Comparison of ENCODE assay signal across 17 cellular contexts in genomic region chr2:191783416-191783815, GRCh38.
DNase-seq lines count a peak whose midpoint lies in the region; ATAC-seq, FAIRE-seq and TF ChIP-seq lines count a peak whose summit lies in the region.
"Had no signal": no experiment of that assay in that cellular context is flagged by ENCODE, and none has a peak within 500 bp of the region (broad histone marks: within the 10 kb centered on the region; RNA-seq: fewer than 3 reads in every experiment).

No MANE protein-coding gene starts in this region.

- H3K4me3 ChIP-seq in GM06990 (replicated peaks; ENCODE audit: low read depth, low read length) (no peak overlapping the region), right lobe of liver (no peak overlapping the region)
- H3K4me3 ChIP-seq: A549, colonic mucosa, gastroesophageal sphincter, prostate gland had no signal

- intact Hi-C loops in right lobe of liver (cut with DNase I) = no loop called here

- DNase-seq in GM06990 (ENCODE audit: extremely low read depth, insufficient read length) (peak; percentile 22), NAMALWA (ENCODE audit: low spot score) (peak; percentile 30), NCI-H748 (lab: John Stamatoyannopoulos, UW; ENCODE audit: unreplicated experiment) (no peak), D721Med (ENCODE audit: insufficient read length, low spot score) (no peak), right lobe of liver (no peak)
- no peak for DNase-seq in activated naive CD4-positive, alpha-beta T cell treated with Interleukin-2 at 50 U/mL for 16 hours
- DNase-seq: activated CD4-positive, alpha-beta T cell treated with anti-CD3 and anti-CD28 coated beads for 1 hour; activated naive CD4-positive, alpha-beta T cell; CD4-positive, alpha-beta memory T cell; colonic mucosa; stimulated activated naive CD4-positive, alpha-beta T cell treated with Interleukin-2 at 50 U/mL for 16 hours had no signal

- H3K36me3 ChIP-seq in GM06990 (ENCODE audit: control insufficient read depth, insufficient read depth, low read length) (no peaks in the 10 kb centered on the region), right lobe of liver (no peaks in the 10 kb centered on the region)
- H3K36me3 ChIP-seq: colonic mucosa, gastroesophageal sphincter, prostate gland had no signal

- no peak for FAIRE-seq in D721Med (lab: Jason Lieb, UNC)
- FAIRE-seq: A549 had no signal

- TF ChIP-seq POLR2A in right lobe of liver (IDR thresholded peaks at IDR 0.05) = no peak

- H3K27me3 ChIP-seq in GM06990 (replicated peaks; ENCODE audit: control insufficient read depth, insufficient read depth, low read length) (no peaks in the 10 kb centered on the region), right lobe of liver (no peaks in the 10 kb centered on the region)
- H3K27me3 ChIP-seq: colonic mucosa, gastroesophageal sphincter had no signal

- ATAC-seq in GM19351 (IDR thresholded peaks at IDR 0.05; ENCODE audit: unreplicated experiment) (peak; percentile 90), HG02885 (IDR thresholded peaks at IDR 0.05; ENCODE audit: poor library complexity, unreplicated experiment) (peak; percentile 75), right lobe of liver (no peak)
- ATAC-seq: A549, gastroesophageal sphincter, HCT116 had no signal

- TF ChIP-seq CTCF in GM06990 (IDR thresholded peaks at IDR 0.05; ENCODE audit: insufficient read depth, low read length, poor library complexity, severe bottlenecking) (no peak), D721Med (IDR thresholded peaks at IDR 0.05; ENCODE audit: insufficient read depth, missing control alignments) (no peak), right lobe of liver (IDR thresholded peaks at IDR 0.05) (no peak)

- no peak overlapping the region for H3K27ac ChIP-seq in right lobe of liver
- H3K27ac ChIP-seq: A549, colonic mucosa, gastroesophageal sphincter, prostate gland had no signal

- H3K9me3 ChIP-seq in right lobe of liver = no peaks in the 10 kb centered on the region
- H3K9me3 ChIP-seq: A549, colonic mucosa, gastroesophageal sphincter, prostate gland had no signal

- H3K4me1 ChIP-seq in right lobe of liver = no peaks in the 10 kb centered on the region
- H3K4me1 ChIP-seq: A549, colonic mucosa, gastroesophageal sphincter, prostate gland had no signal

Comparison
In these comparisons a context has a peak if more than half of its experiments do, and no peak if none do; other contexts are left out.
1. DNase-seq: peak in GM06990 (single experiment) and NAMALWA (single experiment); none in NCI-H748 (single experiment), activated naive CD4-positive, alpha-beta T cell treated with Interleukin-2 at 50 U/mL for 16 hours (single experiment), D721Med (single experiment) and right lobe of liver (0 of 3).
2. ATAC-seq: peak in GM19351 (single experiment) and HG02885 (single experiment); none in right lobe of liver (0 of 4).